ENCODE assay signal across 1 cellular context in the genomic region with DNA sequence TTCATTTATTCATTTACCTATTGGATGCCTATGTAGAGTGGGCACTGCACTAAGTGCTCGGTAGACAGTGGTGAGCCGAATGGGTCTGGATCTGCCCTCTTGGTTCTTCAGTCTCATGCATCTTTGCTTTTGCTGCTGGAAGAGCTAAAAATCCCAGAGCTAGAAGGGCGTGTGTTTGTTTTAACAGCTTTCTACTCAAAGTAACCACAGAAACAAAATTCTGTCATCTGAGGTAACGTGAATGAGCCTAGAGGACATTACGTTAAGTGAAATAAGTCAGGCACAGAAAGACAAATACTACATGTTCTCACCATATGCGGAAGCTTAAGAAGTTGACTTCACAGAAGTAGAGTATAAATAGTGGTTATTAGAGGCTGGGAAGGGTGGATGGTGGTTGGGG.
TF ChIP-seq lines count a peak whose summit lies in the region.

No MANE protein-coding gene starts in this region.

TF ChIP-seq in IMR-90, 13 proteins besides CTCF, POLR2A, EP300 and RAD21:
- TF ChIP-seq BHLHE40 (IDR thresholded peaks at IDR 0.05; ENCODE audit: low read depth, low read length) (no peak), CHD1 (IDR thresholded peaks at IDR 0.05; ENCODE audit: low read depth, low read length) (no peak)
TF ChIP-seq in IMR-90: peak in this region for 0.
